Comparison of ENCODE assay signal across 8 cellular contexts in the genomic region with DNA sequence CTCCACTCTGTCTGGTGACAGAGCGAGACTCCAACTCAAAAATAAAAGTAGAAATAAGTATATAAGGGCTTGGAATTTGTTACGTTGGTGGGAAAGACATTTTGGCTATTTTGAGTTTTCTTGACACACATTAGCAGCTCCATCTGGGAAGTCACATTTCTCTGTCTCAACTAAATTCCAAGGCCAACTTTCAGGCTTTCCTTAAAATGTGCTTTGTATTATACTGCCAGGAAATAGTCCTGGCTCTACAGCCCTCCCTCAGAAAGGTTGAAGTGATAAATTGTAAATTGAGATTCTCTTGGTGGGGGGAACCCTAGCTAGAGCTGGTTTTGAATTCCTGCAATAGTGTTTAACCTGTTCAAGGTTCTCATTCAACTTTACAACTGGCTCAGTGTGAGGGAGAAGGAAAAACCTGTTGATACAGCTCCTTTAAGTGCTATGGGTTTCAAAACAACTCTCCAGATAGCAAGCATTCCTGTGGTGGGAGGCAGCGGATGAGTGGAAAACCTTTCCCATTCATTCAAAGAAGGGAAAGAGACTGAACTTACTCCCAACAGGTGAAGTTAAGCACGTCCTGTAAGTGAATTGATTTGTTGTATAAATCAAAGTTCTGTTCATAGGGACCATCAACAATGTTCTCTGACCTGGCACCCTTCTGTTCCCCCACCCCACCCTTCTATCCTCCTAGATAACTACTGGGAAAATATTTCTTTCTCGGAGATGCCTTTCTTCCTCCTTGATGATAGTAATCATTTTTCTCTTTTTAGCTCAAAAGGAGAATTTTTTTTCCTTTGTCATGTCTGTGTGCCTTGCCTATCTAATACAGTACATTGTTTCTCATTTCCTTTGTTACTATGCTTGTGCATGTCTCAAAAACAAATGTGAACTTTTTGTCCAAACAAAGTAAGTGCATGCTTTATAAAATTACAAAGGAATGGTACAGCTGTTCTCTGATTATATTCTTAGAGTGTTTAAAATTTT. TPM values are rescaled to one million over a fixed set of nuclear protein-coding genes. Genes with fewer than 3 reads are reported as not detected.
DNase-seq lines count a peak whose midpoint lies in the region; ATAC-seq, FAIRE-seq and TF ChIP-seq lines count a peak whose summit lies in the region.

No MANE protein-coding gene starts in this region.

- no peaks in the 10 kb centered on the region for H3K9me3 ChIP-seq in body of pancreas
- no peaks in the 10 kb centered on the region for H3K9me3 ChIP-seq in iPS DF 6.9 (ENCODE audit: control insufficient read depth, insufficient read depth, low read length)

- 39 to 46% methylated on average over 5 of the region's 5 CpGs for WGBS in body of pancreas, 2 donors
- WGBS in iPS DF 6.9 (ENCODE audit: insufficient coverage, insufficient read length) = no CpG with 5 or more reads among the region's 5 CpGs

- H3K4me1 ChIP-seq in body of pancreas = no peaks in the 10 kb centered on the region
- H3K4me1 ChIP-seq in iPS DF 6.9 (ENCODE audit: control insufficient read depth, insufficient read depth, low read length) = no peaks in the 10 kb centered on the region

- intact Hi-C loops in body of pancreas (cut with DNase I) = no loop called here

- peak overlapping the region; percentile 93 for H3K27ac Mint-ChIP-seq in HFFc6
- H3K27ac Mint-ChIP-seq in activated T-helper 17 cell treated with anti-CD3 and anti-CD28 coated beads, Interleukin-2, amount 50 U/mL, for 72 hours = no peak overlapping the region

- H3K4me1 Mint-ChIP-seq in HFFc6 (ENCODE audit: low read depth) = peaks cover 39% of the 10 kb centered on the region
- peaks cover 5% of the 10 kb centered on the region for H3K4me1 Mint-ChIP-seq in activated T-helper 17 cell treated with anti-CD3 and anti-CD28 coated beads, Interleukin-2, amount 50 U/mL, for 72 hours

- peak in 1 of 3 donors; percentile 24 for TF ChIP-seq POLR2A in body of pancreas (IDR thresholded peaks at IDR 0.05)
- no peak for TF ChIP-seq POLR2A in GM12892 (IDR thresholded peaks at IDR 0.05; ENCODE audit: low read depth, low read length)

- no peaks in the 10 kb centered on the region for H3K27me3 ChIP-seq in body of pancreas
- no peaks in the 10 kb centered on the region for H3K27me3 ChIP-seq in iPS DF 6.9 (ENCODE audit: control insufficient read depth, insufficient read depth, low read length)

- H3K27me3 Mint-ChIP-seq in HFFc6 (ENCODE audit: insufficient read depth) = no peaks in the 10 kb centered on the region
- no peaks in the 10 kb centered on the region for H3K27me3 Mint-ChIP-seq in activated T-helper 17 cell treated with anti-CD3 and anti-CD28 coated beads, Interleukin-2, amount 50 U/mL, for 72 hours

- H3K9me3 Mint-ChIP-seq in HFFc6 = no peaks in the 10 kb centered on the region
- no peaks in the 10 kb centered on the region for H3K9me3 Mint-ChIP-seq in activated T-helper 17 cell treated with anti-CD3 and anti-CD28 coated beads, Interleukin-2, amount 50 U/mL, for 72 hours

- H3K4me3 Mint-ChIP-seq in HFFc6 = peak overlapping the region; percentile 81
- H3K4me3 Mint-ChIP-seq in activated T-helper 17 cell treated with anti-CD3 and anti-CD28 coated beads, Interleukin-2, amount 50 U/mL, for 72 hours = no peak overlapping the region

- H3K36me3 Mint-ChIP-seq in HFFc6 (ENCODE audit: low read depth) = no peaks in the 10 kb centered on the region
- no peaks in the 10 kb centered on the region for H3K36me3 Mint-ChIP-seq in activated T-helper 17 cell treated with anti-CD3 and anti-CD28 coated beads, Interleukin-2, amount 50 U/mL, for 72 hours (ENCODE audit: low read depth)

- H3K27ac ChIP-seq in body of pancreas = peak overlapping the region in 3 of 4 donors; percentile 43 to 67 (median 61)
- H3K27ac ChIP-seq in iPS DF 6.9 (ENCODE audit: low read length) = peak overlapping the region; percentile 95

- no peaks in the 10 kb centered on the region for H3K36me3 ChIP-seq in body of pancreas (replicated peaks in 1 of 2; ENCODE audit: insufficient read depth in 1 of 2, low read depth in 2 of 2)
- no peaks in the 10 kb centered on the region; the same call in 1 of the 2 replicates for H3K36me3 ChIP-seq in iPS DF 6.9 (ENCODE audit: control insufficient read depth, insufficient read depth, low read length)

- ATAC-seq in body of pancreas = peak; percentile 92
- no peak for ATAC-seq in activated T-helper 17 cell treated with anti-CD3 and anti-CD28 coated beads, Interleukin-2, amount 50 U/mL, for 72 hours (replicated peaks)

- TF ChIP-seq CTCF in HFFc6 (IDR thresholded peaks at IDR 0.05) (no peak), body of pancreas (IDR thresholded peaks at IDR 0.05) (no peak)

- no peak for FAIRE-seq in GM12892 (lab: Jason Lieb, UNC)

- peak; percentile 63 for DNase-seq in HFFc6
- peak; percentile 17 to 42 (median 25) for DNase-seq in body of pancreas
- peak; percentile 64 for DNase-seq in iPS DF 6.9 (ENCODE audit: low read depth, low spot score)
- peak; percentile 16 for DNase-seq in stromal cell of bone marrow (ENCODE audit: low read depth)
- DNase-seq in GM12892 (ENCODE audit: insufficient read length) = no peak
- DNase-seq in DMS153 treated with DMSO at 0.1 percent for 48 hours (lab: John Stamatoyannopoulos, UW; ENCODE audit: unreplicated experiment) = no peak
- no peak for DNase-seq in NCI-H1436 treated with DMSO at 0.1 percent for 48 hours (lab: John Stamatoyannopoulos, UW)

- H3K4me3 ChIP-seq in body of pancreas (no peak overlapping the region), iPS DF 6.9 (ENCODE audit: low read length) (no peak overlapping the region)

RNA-seq across cellular contexts. Expression of a gene that starts 44.2 kb away (rescaled TPM):
- 10 to 100 TPM; 24.8 to 30.4 (median 27.7) TPM for total RNA-seq in HFFc6 (2021; fragmentation: NEBNext Ultra II Directional; extraction: Animal tissue kit (Norgen Biotek cat#: 25700))
- 10 to 100 TPM; 17.8 to 18.7 TPM for total RNA-seq in body of pancreas
- 3.5 TPM for polyA plus RNA-seq in GM12892 (2012; ENCODE audit: missing spikeins)
- total RNA-seq in activated T-helper 17 cell treated with anti-CD3 and anti-CD28 coated beads, Interleukin-2, amount 50 U/mL, for 72 hours = 100 to 1,000 TPM in 1 of 2 donors, 10 to 100 TPM in 1; 62.2 to 102 TPM

Comparison
In these comparisons a context has a peak if more than half of its experiments do, and no peak if none do; other contexts are left out.
1. DNase-seq: peak in HFFc6 (single experiment), body of pancreas (4 of 4), iPS DF 6.9 (single experiment) and stromal cell of bone marrow (single experiment); none in GM12892 (single experiment), DMS153 treated with DMSO at 0.1 percent for 48 hours (single experiment) and NCI-H1436 treated with DMSO at 0.1 percent for 48 hours (single experiment).